Comparison of ENCODE assay signal across 20 cellular contexts in genomic region chr1:240693844-240694243, GRCh38.
A peak's percentile ranks its signal among the peaks of the same experiment; 100 is the strongest.
DNase-seq lines count a peak whose midpoint lies in the region; ATAC-seq, FAIRE-seq and TF ChIP-seq lines count a peak whose summit lies in the region.
"Had no signal": no experiment of that assay in that cellular context is flagged by ENCODE, and none has a peak within 500 bp of the region (broad histone marks: within the 10 kb centered on the region; RNA-seq: fewer than 3 reads in every experiment).

No MANE protein-coding gene starts in this region.

- WGBS in HepG2 (ENCODE audit: low lambda C conversion rate) = 0% methylated on average over 3 of the region's 3 CpGs
- WGBS in right lobe of liver (ENCODE audit: insufficient coverage, low coverage, low lambda C conversion rate, missing lambda C conversion rate) = 61% methylated on average over 3 of the region's 3 CpGs
- WGBS in transverse colon (ENCODE audit: low coverage in 1 of 2), 2 donors = 63 to 68% methylated on average over 3 of the region's 3 CpGs

- TF ChIP-seq CTCF in HepG2 (CRISPR knock-in tag; IDR thresholded peaks at IDR 0.05) = no peak
- TF ChIP-seq CTCF in right lobe of liver (IDR thresholded peaks at IDR 0.05) = no peak
- TF ChIP-seq CTCF in OCI-LY3 (IDR thresholded peaks at IDR 0.05; ENCODE audit: low read depth, low read length) = no peak
- no peak for TF ChIP-seq CTCF in transverse colon (IDR thresholded peaks at IDR 0.05)

- intact Hi-C loops in HepG2 (cut with micrococcal nuclease; ENCODE audit: unreplicated experiment) = loop anchor here (5.0 kb wide), 1 partner anchor 502 kb away; no protein-coding TSS in a partner anchor
- intact Hi-C loops in right lobe of liver (cut with DNase I) = loop anchor here in 1 of 2 donors (10.0 kb wide), 1 partner anchor 239 kb away; no protein-coding TSS in a partner anchor
- intact Hi-C loops in transverse colon (cut with DNase I; ENCODE audit: low total_unique reads) = no loop called here

- 0 out of 5 replicates have a peak, but pooled peaks cover 0 to 4% of the 10 kb centered on the region in 2 experiments for H3K27me3 ChIP-seq in HepG2 (ENCODE audit: control insufficient read depth in 1 of 2, insufficient read depth in 2 of 2, low read length in 2 of 2)
- H3K27me3 ChIP-seq in right lobe of liver = no peaks in the 10 kb centered on the region
- H3K27me3 ChIP-seq in OCI-LY3 (ENCODE audit: low read depth, low read length) = no peaks in the 10 kb centered on the region
- no peaks in the 10 kb centered on the region for H3K27me3 ChIP-seq in muscle layer of colon (ENCODE audit: control insufficient read depth in 1 of 2, insufficient read depth in 2 of 2, low read length in 2 of 2)
- no peaks in the 10 kb centered on the region for H3K27me3 ChIP-seq in transverse colon

- no peak overlapping the region for H3K4me3 ChIP-seq in HepG2 (replicated peaks in 1 of 3; ENCODE audit: insufficient read depth in 1 of 3, low read depth in 2 of 3, low read length in 3 of 3)
- no peak overlapping the region for H3K4me3 ChIP-seq in right lobe of liver
- peak overlapping the region; percentile 31 for H3K4me3 ChIP-seq in OCI-LY3 (ENCODE audit: low read length)
- no peak overlapping the region for H3K4me3 ChIP-seq in muscle layer of colon (ENCODE audit: low read depth in 1 of 2, low read length in 2 of 2)
- no peak overlapping the region for H3K4me3 ChIP-seq in transverse colon
- H3K4me3 ChIP-seq: A549 had no signal

- H3K79me2 ChIP-seq in HepG2 (ENCODE audit: insufficient read depth, low read length) (no peaks in the 10 kb centered on the region), OCI-LY3 (ENCODE audit: low read length) (no peaks in the 10 kb centered on the region)

- CTCF ChIA-PET in HepG2 (lab: Yijun Ruan, JAX; ENCODE audit: low intra/inter-chr PET ratio, low total read pairs) = no interaction called here

- no TSS peak for BruUV-seq in HepG2 (replicated peaks; lab: Mats Ljungman, UMichigan)

- H3K27ac ChIP-seq in HepG2 (ENCODE audit: extremely low read length, insufficient read depth, low read length) = no peak overlapping the region
- H3K27ac ChIP-seq in right lobe of liver = no peak overlapping the region
- peak overlapping the region; percentile 13; the same call in 1 of the 2 replicates for H3K27ac ChIP-seq in OCI-LY3 (ENCODE audit: low read length)
- H3K27ac ChIP-seq in muscle layer of colon (ENCODE audit: low read depth, low read length) = peak overlapping the region; percentile 24
- H3K27ac ChIP-seq in transverse colon = peak overlapping the region; percentile 10 to 45 (median 39)
- H3K27ac ChIP-seq: 22Rv1, A549 had no signal

- no peaks in the 10 kb centered on the region for H3K36me3 ChIP-seq in HepG2 (replicated peaks in 1 of 2; ENCODE audit: control insufficient read depth in 1 of 2, insufficient read depth in 2 of 2, low read length in 2 of 2)
- no peaks in the 10 kb centered on the region for H3K36me3 ChIP-seq in right lobe of liver
- H3K36me3 ChIP-seq in OCI-LY3 (replicated peaks; ENCODE audit: low read depth, low read length) = peaks cover 5% of the 10 kb centered on the region
- no peaks in the 10 kb centered on the region for H3K36me3 ChIP-seq in muscle layer of colon (ENCODE audit: insufficient read depth, low read length)
- no peaks in the 10 kb centered on the region for H3K36me3 ChIP-seq in transverse colon

- no peak for TF ChIP-seq RAD21 in HepG2 (CRISPR knock-in tag; IDR thresholded peaks at IDR 0.05)

- H2AFZ ChIP-seq in HepG2 (ENCODE audit: low read length) = no peak overlapping the region
- H2AFZ ChIP-seq in OCI-LY3 (ENCODE audit: low read depth, low read length) = no peak overlapping the region

- in situ Hi-C loops in HepG2 (cut with HindIII; ENCODE audit: extremely low pct_ligation_motif_present, low pct_unique_long_range_greater_than_20kb) (loop anchor here (25.0 kb wide), 1 partner anchor 507 kb away; no protein-coding TSS in a partner anchor), transverse colon (cut with MboI; ENCODE audit: low pct_ligation_motif_present in 1 of 4, low pct_unique_long_range_greater_than_20kb in 1 of 4, low sequenced_read_pairs in 3 of 4) (loop anchor here in 2 of 4 donors (25.0 kb wide), 1 partner anchor 507 kb away; no protein-coding TSS in a partner anchor)

- no peak for DNase-seq in HepG2 (ENCODE audit: low spot score)
- DNase-seq in right lobe of liver = no peak
- no peak for DNase-seq in transverse colon
- no peak for DNase-seq in stimulated activated CD4-positive, alpha-beta T cell treated with anti-CD3 and anti-CD28 coated beads, Interleukin-4, amount 100 ng/mL, for 1 hour
- DNase-seq in UCSD-AML1 (lab: John Stamatoyannopoulos, UW; ENCODE audit: unreplicated experiment) = no peak
- DNase-seq in GOT3 (lab: John Stamatoyannopoulos, UW) = no peak
- DNase-seq: AML-193; Calu3; CD8-positive, alpha-beta T cell; DMS 273 treated with DMSO at 0.1 percent for 48 hours; DMS53; DND-41; EL; H9 had no signal

- TF ChIP-seq POLR2A in HepG2 (IDR thresholded peaks at IDR 0.05; ENCODE audit: insufficient read depth in 1 of 2, low read depth in 2 of 2, low read length in 2 of 2) (no peak), right lobe of liver (IDR thresholded peaks at IDR 0.05) (no peak), transverse colon (IDR thresholded peaks at IDR 0.05) (no peak)

- H3K4me2 ChIP-seq in HepG2 (ENCODE audit: low read depth, low read length) (no peak overlapping the region), OCI-LY3 (ENCODE audit: low read length) (peak overlapping the region; percentile 53)
- H3K4me2 ChIP-seq: A549 had no signal

- H3K9me3 ChIP-seq in HepG2 (ENCODE audit: low read length) (no peaks in the 10 kb centered on the region), right lobe of liver (no peaks in the 10 kb centered on the region), OCI-LY3 (ENCODE audit: insufficient read depth, low read length) (no peaks in the 10 kb centered on the region), muscle layer of colon (ENCODE audit: low read length) (no peaks in the 10 kb centered on the region), transverse colon (no peaks in the 10 kb centered on the region)
- H3K9me3 ChIP-seq: A549 had no signal

- TF ChIP-seq EP300 in HepG2 (IDR thresholded peaks at IDR 0.05; ENCODE audit: low read depth in 2 of 2, low read length in 2 of 2) = no peak
- TF ChIP-seq EP300 in HepG2 (CRISPR knock-in tag; IDR thresholded peaks at IDR 0.05; ENCODE audit: borderline replicate concordance) = no peak
- no peak for TF ChIP-seq EP300 in transverse colon (IDR thresholded peaks at IDR 0.05; ENCODE audit: low read depth)

- H3K9ac ChIP-seq in HepG2 (ENCODE audit: insufficient read depth, low read depth, low read length) (no peak overlapping the region), OCI-LY3 (ENCODE audit: low read length) (no peak overlapping the region), muscle layer of colon (ENCODE audit: low read length) (no peak overlapping the region)

- H4K20me1 ChIP-seq in HepG2 (ENCODE audit: insufficient read depth, low read length) = no peaks in the 10 kb centered on the region
- H4K20me1 ChIP-seq in OCI-LY3 (ENCODE audit: insufficient read depth, low read length) = no peaks in the 10 kb centered on the region

- POLR2A ChIA-PET in HepG2 (lab: Yijun Ruan, JAX) = no interaction called here

- ATAC-seq in HepG2 = no peak
- ATAC-seq in right lobe of liver = no peak
- ATAC-seq: A549; CD8-positive, alpha-beta T cell had no signal

- H3K4me1 ChIP-seq in HepG2 (ENCODE audit: insufficient read depth, low read length) (no peaks in the 10 kb centered on the region), right lobe of liver (no peaks in the 10 kb centered on the region), OCI-LY3 (ENCODE audit: low read length) (peaks cover 29% of the 10 kb centered on the region), muscle layer of colon (ENCODE audit: insufficient read depth, low read length) (peaks cover 24% of the 10 kb centered on the region), transverse colon (peaks cover 0 to 4% (median 0%) of the 10 kb centered on the region in 4 donors)

- FAIRE-seq in HepG2 (lab: Jason Lieb, UNC) = no peak
- FAIRE-seq: A549, GM12892, H1 had no signal

TF ChIP-seq in HepG2, 621 proteins besides CTCF, POLR2A, EP300 and RAD21 (continues in another document):
- TF ChIP-seq PATZ1 (CRISPR knock-in tag; IDR thresholded peaks at IDR 0.05) (no peak), MNT (IDR thresholded peaks at IDR 0.05) (peak; percentile 29; the same call in 1 of the 2 replicates)

Comparison
In these comparisons a context has a peak if more than half of its experiments do, and no peak if none do; other contexts are left out.
1. H3K27ac ChIP-seq: peak in OCI-LY3 (single experiment), muscle layer of colon (single experiment) and transverse colon (4 of 4); none in HepG2 (single experiment) and right lobe of liver (0 of 3).